Comparison of ENCODE assay signal across 16 cellular contexts in genomic region chr20:48064929-48065328, GRCh38.
DNase-seq lines count a peak whose midpoint lies in the region; TF ChIP-seq lines count a peak whose summit lies in the region.
"Had no signal": no experiment of that assay in that cellular context is flagged by ENCODE, and none has a peak within 500 bp of the region (broad histone marks: within the 10 kb centered on the region; RNA-seq: fewer than 3 reads in every experiment).

No MANE protein-coding gene starts in this region.

- TF ChIP-seq POLR2A in transverse colon (IDR thresholded peaks at IDR 0.05) = no peak

- in situ Hi-C loops in transverse colon (cut with MboI; ENCODE audit: low pct_ligation_motif_present in 1 of 4, low pct_unique_long_range_greater_than_20kb in 1 of 4, low sequenced_read_pairs in 3 of 4) = no loop called here

- no peaks in the 10 kb centered on the region for H3K4me1 ChIP-seq in transverse colon
- H3K4me1 ChIP-seq: BLaER1 had no signal

- no peak for TF ChIP-seq CTCF in RWPE1 (conservative IDR thresholded peaks at IDR 0.05; ENCODE audit: low read depth)
- TF ChIP-seq CTCF in retinal pigment epithelial cell (conservative IDR thresholded peaks at IDR 0.05; ENCODE audit: low read depth, low read length) = no peak
- TF ChIP-seq CTCF in transverse colon (IDR thresholded peaks at IDR 0.05) = no peak

- TF ChIP-seq EP300 in transverse colon (IDR thresholded peaks at IDR 0.05; ENCODE audit: low read depth) = no peak

- no peaks in the 10 kb centered on the region for H3K36me3 ChIP-seq in transverse colon
- H3K36me3 ChIP-seq: BLaER1 had no signal

- WGBS in transverse colon (ENCODE audit: low coverage in 1 of 2), 2 donors = 87 to 93% methylated on average over 3 to 4 of the region's 4 CpGs

- intact Hi-C loops in transverse colon (cut with DNase I; ENCODE audit: low total_unique reads) = no loop called here

- H3K4me3 ChIP-seq in retinal pigment epithelial cell (ENCODE audit: low read length) (no peak overlapping the region), transverse colon (no peak overlapping the region)
- H3K4me3 ChIP-seq: BLaER1 had no signal

- peak; percentile 21 for DNase-seq in ELR (ENCODE audit: low read depth)
- peak; percentile 85 for DNase-seq in RWPE1 (ENCODE audit: low spot score)
- DNase-seq in fibroblast of peridontal ligament (ENCODE audit: extremely low read depth) = peak; percentile 28
- peak; percentile 48 for DNase-seq in retinal pigment epithelial cell (ENCODE audit: low read depth)
- no peak for DNase-seq in mesenteric fat pad (ENCODE audit: low spot score)
- DNase-seq in NCI-H446 (lab: John Stamatoyannopoulos, UW) = no peak
- no peak for DNase-seq in transverse colon
- DNase-seq: activated CD4-positive, alpha-beta T cell treated with anti-CD3 and anti-CD28 coated beads for 36 hours; activated naive CD4-positive, alpha-beta T cell treated with anti-CD3 and anti-CD28 coated beads, Interleukin-2, amount 50 U/mL, for 16 hours; caudate nucleus; HCEC 1CT; midbrain; NCI-H1930; NCI-H510A; right cardiac atrium had no signal

- POLR2A ChIA-PET in RWPE1 (lab: Yijun Ruan, JAX; ENCODE audit: low non-redundant PET) = no interaction called here

- CTCF ChIA-PET in RWPE1 (lab: Yijun Ruan, JAX) = interaction anchor here (0.7 kb wide), 1 partner anchor 18 kb away, joined by 4 read pairs; no protein-coding TSS in a partner anchor

- no peaks in the 10 kb centered on the region for H3K9me3 ChIP-seq in transverse colon

- no peaks in the 10 kb centered on the region for H3K27me3 ChIP-seq in transverse colon
- H3K27me3 ChIP-seq: BLaER1 had no signal

- H3K27ac ChIP-seq in RWPE1 (no peak overlapping the region), transverse colon (no peak overlapping the region)
- H3K27ac ChIP-seq: BLaER1 had no signal

Comparison
In these comparisons a context has a peak if more than half of its experiments do, and no peak if none do; other contexts are left out.
1. DNase-seq: peak in ELR (single experiment), RWPE1 (single experiment), fibroblast of peridontal ligament (single experiment) and retinal pigment epithelial cell (single experiment); none in mesenteric fat pad (single experiment), NCI-H446 (0 of 2) and transverse colon (single experiment).